25 cellular contexts compared by ENCODE assay signal in the genomic region with DNA sequence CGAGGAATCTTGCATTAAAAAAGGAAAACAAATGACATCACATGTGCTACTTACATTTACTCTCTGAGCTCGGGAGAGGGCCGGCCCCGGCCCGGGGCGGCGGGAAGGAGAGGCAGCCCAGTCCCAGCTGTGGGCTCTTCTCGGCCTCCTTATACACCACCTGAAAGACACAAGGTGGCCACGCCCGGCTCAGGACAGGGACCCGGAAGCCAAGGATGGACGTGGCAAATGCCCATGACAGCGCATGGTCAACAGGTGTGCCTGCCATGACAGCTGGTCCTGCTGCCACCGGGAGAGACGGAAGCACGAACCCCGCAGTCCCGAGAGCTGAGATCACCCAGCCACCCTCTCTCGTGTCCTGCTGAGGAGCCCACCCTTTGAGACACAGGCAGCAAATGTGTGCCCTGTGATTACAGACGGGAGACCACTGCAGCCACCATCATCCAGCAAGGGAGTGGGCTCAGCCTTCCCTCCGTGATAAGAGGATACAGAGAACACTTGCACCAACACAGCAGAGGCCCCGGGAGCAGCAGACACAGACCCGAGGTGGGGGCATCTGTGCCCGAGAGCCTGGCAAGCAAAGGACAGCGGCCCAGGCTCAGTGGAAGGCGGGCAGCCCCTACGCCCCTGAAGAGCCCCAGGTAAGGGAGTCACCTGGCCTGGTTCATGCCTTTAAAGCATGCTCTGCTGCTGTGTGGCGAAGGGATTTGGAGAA.
"Had no signal": no experiment of that assay in that cellular context is flagged by ENCODE, and none has a peak within 500 bp of the region (broad histone marks: within the 10 kb centered on the region; RNA-seq: fewer than 3 reads in every experiment).

No MANE protein-coding gene starts in this region.

- H3K4me3 ChIP-seq: adrenal gland, breast epithelium, MG63, Peyer's patch had no signal

- H3K4me1 ChIP-seq: adrenal gland, breast epithelium, Peyer's patch had no signal

- DNase-seq: activated CD4-positive, alpha-beta T cell treated with anti-CD3 and anti-CD28 coated beads for 48 hours; activated CD4-positive, alpha-beta T cell treated with anti-CD3 and anti-CD28 coated beads, Interleukin-2, amount 50 U/mL, for 4 hours; activated CD4-positive, CD25-positive, alpha-beta regulatory T cell treated with anti-CD3 and anti-CD28 coated beads, Interleukin-2, amount 50 U/mL, for 72 hours; activated CD8-positive, alpha-beta memory T cell treated with anti-CD3 and anti-CD28 coated beads, Interleukin-2, amount 50 U/mL, for 48 hours; activated CD8-positive, alpha-beta T cell treated with anti-CD3 and anti-CD28 coated beads, Interleukin-2, amount 10 ng/mL, durations not matched to agents 7 days and 5 days; activated naive CD4-positive, alpha-beta T cell treated with anti-CD3 and anti-CD28 coated beads, Interleukin-2, amount 50 U/mL, for 16 hours; activated naive CD8-positive, alpha-beta T cell treated with anti-CD3 and anti-CD28 coated beads, Interleukin-2, amount 10 ng/mL, durations not matched to agents 7 days and 5 days; activated T-cell treated with anti-CD3 and anti-CD28 coated beads, Interleukin-2, amount 50 U/mL, for 1 hour; adrenal gland; anterior cingulate cortex; caudate nucleus; MG63; MV-4-11; NCI-H1105; NCI-H1436; NCI-H1694 treated with DMSO at 0.1 percent for 48 hours; NCI-H2029 treated with DMSO at 0.1 percent for 48 hours; NCI-H345; NCI-H510A; NCI-H526 treated with DMSO at 0.1 percent for 48 hours; NCI-H82; Peyer's patch; SHP77 had no signal

- H3K27me3 ChIP-seq: adrenal gland, breast epithelium, MG63, Peyer's patch had no signal

- H3K9me3 ChIP-seq: adrenal gland, breast epithelium, MG63, Peyer's patch had no signal

- H3K36me3 ChIP-seq: breast epithelium had no signal

- H3K27ac ChIP-seq: adrenal gland, breast epithelium, Peyer's patch, RWPE1 had no signal

- ATAC-seq: activated CD8-positive, alpha-beta T cell treated with anti-CD3 and anti-CD28 coated beads, Interleukin-2, amount 10 ng/mL, durations not matched to agents 7 days and 5 days had no signal
